16 cellular contexts compared by ENCODE assay signal in genomic region chr11:63760487-63761079, GRCh38.
"Had no signal": no experiment of that assay in that cellular context is flagged by ENCODE, and none has a peak within 500 bp of the region (broad histone marks: within the 10 kb centered on the region; RNA-seq: fewer than 3 reads in every experiment).

No MANE protein-coding gene starts in this region.

- H3K27ac ChIP-seq: pancreas, skin epidermis, stomach, vagina had no signal

- H3K9me3 ChIP-seq: esophagus muscularis mucosa, pancreas, stomach, vagina had no signal

- H3K27ac Mint-ChIP-seq: activated naive CD4-positive, alpha-beta T cell treated with anti-CD3 and anti-CD28 coated beads, Interleukin-2, amount 50 U/mL, for 72 hours; dendritic cell treated with granulocyte-macrophage colony-stimulating factor and Interleukin-4, amounts not matched to agents 40 ng/mL and 50 ng/mL, for 4 days; natural killer cell treated with Interleukin-12 subunit alpha and Interleukin-12 subunit beta and Interleukin-15 and Interleukin-18, amount 100 ng/mL, for 72 hours had no signal

- H3K9me3 Mint-ChIP-seq: activated naive CD4-positive, alpha-beta T cell treated with anti-CD3 and anti-CD28 coated beads, Interleukin-2, amount 50 U/mL, for 72 hours; activated T-cell treated with anti-CD3 and anti-CD28 coated beads, Interleukin-2, amount 50 U/mL, for 4 hours; dendritic cell treated with granulocyte-macrophage colony-stimulating factor and Interleukin-4, amounts not matched to agents 40 ng/mL and 50 ng/mL, for 4 days; natural killer cell treated with Interleukin-12 subunit alpha and Interleukin-12 subunit beta and Interleukin-15 and Interleukin-18, amount 100 ng/mL, for 72 hours had no signal

- H3K4me3 ChIP-seq: esophagus muscularis mucosa, pancreas, skin epidermis, vagina had no signal

- DNase-seq: activated CD4-positive, alpha-beta T cell treated with anti-CD3 and anti-CD28 coated beads, Interleukin-2, amount 50 U/mL, for 48 hours; activated CD4-positive, CD25-positive, alpha-beta regulatory T cell treated with anti-CD3 and anti-CD28 coated beads, Interleukin-2, amount 50 U/mL, for 72 hours; activated effector memory CD4-positive, alpha-beta T cell treated with anti-CD3 and anti-CD28 coated beads, Interleukin-2, amount 50 U/mL, for 16 hours; activated T-cell treated with anti-CD3 and anti-CD28 coated beads, Interleukin-2, amount 50 U/mL, for 4 hours; amniotic stem cell; cerebellar nuclear complex; stimulated activated CD4-positive, alpha-beta T cell treated with anti-CD3 and anti-CD28 coated beads, Interleukin-4, amount 100 ng/mL, for 4 hours; stomach had no signal

- H3K36me3 Mint-ChIP-seq: activated naive CD4-positive, alpha-beta T cell treated with anti-CD3 and anti-CD28 coated beads, Interleukin-2, amount 50 U/mL, for 72 hours; natural killer cell treated with Interleukin-12 subunit alpha and Interleukin-12 subunit beta and Interleukin-15 and Interleukin-18, amount 100 ng/mL, for 72 hours had no signal

- H3K27me3 ChIP-seq: esophagus muscularis mucosa, pancreas, stomach, vagina had no signal

- H3K27me3 Mint-ChIP-seq: dendritic cell treated with granulocyte-macrophage colony-stimulating factor and Interleukin-4, amounts not matched to agents 40 ng/mL and 50 ng/mL, for 4 days; natural killer cell treated with Interleukin-12 subunit alpha and Interleukin-12 subunit beta and Interleukin-15 and Interleukin-18, amount 100 ng/mL, for 72 hours had no signal

- H3K4me3 Mint-ChIP-seq: activated T-cell treated with anti-CD3 and anti-CD28 coated beads, Interleukin-2, amount 50 U/mL, for 4 hours; dendritic cell treated with granulocyte-macrophage colony-stimulating factor and Interleukin-4, amounts not matched to agents 40 ng/mL and 50 ng/mL, for 4 days; natural killer cell treated with Interleukin-12 subunit alpha and Interleukin-12 subunit beta and Interleukin-15 and Interleukin-18, amount 100 ng/mL, for 72 hours had no signal

- ATAC-seq: activated naive CD4-positive, alpha-beta T cell treated with anti-CD3 and anti-CD28 coated beads, Interleukin-2, amount 50 U/mL, for 72 hours; activated T-cell treated with anti-CD3 and anti-CD28 coated beads, Interleukin-2, amount 50 U/mL, for 4 hours; left lobe of liver; natural killer cell treated with Interleukin-12 subunit alpha and Interleukin-12 subunit beta and Interleukin-15 and Interleukin-18, amount 100 ng/mL, for 72 hours; pancreas had no signal
